8 cellular contexts compared by ENCODE assay signal in the genomic region with DNA sequence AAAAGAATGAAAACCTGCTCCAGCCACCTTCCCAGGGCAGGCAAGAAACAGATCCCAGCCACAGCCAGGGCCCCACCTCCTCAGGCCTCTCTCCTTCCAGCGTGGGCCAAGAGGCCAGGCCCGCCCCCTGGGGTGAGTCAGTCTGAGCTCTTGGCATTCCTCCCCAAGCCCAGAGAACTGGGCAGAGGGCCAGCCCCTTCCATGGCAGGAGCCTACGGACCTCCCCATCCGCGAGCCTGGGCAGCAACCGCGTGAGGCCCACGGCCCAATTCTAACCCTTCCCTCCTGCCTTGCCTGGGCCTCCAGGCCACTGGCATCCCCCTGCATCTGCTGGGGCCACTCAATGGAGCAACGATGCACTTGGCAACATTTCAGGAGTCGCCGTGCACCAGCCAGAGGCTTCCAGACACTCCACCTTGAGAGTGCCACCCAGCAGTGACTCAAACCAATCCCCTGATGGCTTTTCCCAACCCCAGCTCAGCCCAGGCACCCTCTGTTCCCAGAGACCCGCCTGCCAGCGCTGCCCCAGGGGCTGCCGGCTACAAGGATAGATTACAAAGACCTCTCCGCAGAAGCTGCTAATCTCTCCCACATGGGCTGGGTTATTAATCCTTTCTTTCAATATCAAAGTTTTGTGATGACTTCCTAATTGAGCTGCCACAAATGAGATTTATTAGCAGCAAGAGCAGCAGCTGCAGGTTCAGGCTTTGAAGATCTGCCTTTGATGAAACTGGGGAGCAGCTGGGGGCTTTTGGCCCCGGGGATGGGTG.
DNase-seq lines count a peak whose midpoint lies in the region; ATAC-seq and TF ChIP-seq lines count a peak whose summit lies in the region.

No MANE protein-coding gene starts in this region.

- peaks cover 14% of the 10 kb centered on the region; the same call in 1 of the 2 replicates for H3F3A ChIP-seq in SU-DHL-6 (ENCODE audit: insufficient read depth)

- H3K4me3 ChIP-seq in SU-DHL-6 (ENCODE audit: insufficient read depth, low read length, poor library complexity, severe bottlenecking): no peak overlapping the region
- no peak overlapping the region for H3K4me3 ChIP-seq in mucosa of descending colon
- no peak overlapping the region for H3K4me3 ChIP-seq in urinary bladder (ENCODE audit: low read depth, low read length)

- TF ChIP-seq CTCF in SU-DHL-6 (IDR thresholded peaks at IDR 0.05; ENCODE audit: insufficient read depth, low read length, poor library complexity, severe bottlenecking) (no peak), mucosa of descending colon (IDR thresholded peaks at IDR 0.05) (no peak)

- 12% methylated on average over 16 of the region's 16 CpGs for WGBS in urinary bladder

- H4K20me1 ChIP-seq in SU-DHL-6 (ENCODE audit: low read depth, low read length): no peaks in the 10 kb centered on the region

- H3K27ac ChIP-seq in SU-DHL-6 (ENCODE audit: low read depth, low read length) (peak overlapping the region; percentile 58), urinary bladder (ENCODE audit: low read depth) (peak overlapping the region; percentile 76)

- H3K9ac ChIP-seq in SU-DHL-6 (ENCODE audit: low read length): no peak overlapping the region

- no peak overlapping the region for H3K4me2 ChIP-seq in SU-DHL-6 (ENCODE audit: low read depth, low read length, poor library complexity, severe bottlenecking)

- no peaks in the 10 kb centered on the region for H3K79me2 ChIP-seq in SU-DHL-6 (ENCODE audit: insufficient read depth, low read length)

- no peak overlapping the region for H2AFZ ChIP-seq in SU-DHL-6 (ENCODE audit: low read depth, low read length, severe bottlenecking)

- ATAC-seq in esophagus mucosa (peak; percentile 89), mucosa of descending colon (peak; percentile 95)

- no peaks in the 10 kb centered on the region for H3K27me3 ChIP-seq in SU-DHL-6 (ENCODE audit: low read length)

- H3K9me2 ChIP-seq in SU-DHL-6 (replicated peaks; ENCODE audit: insufficient read depth, low read length): no peaks in the 10 kb centered on the region

- intact Hi-C loops in mucosa of descending colon (cut with DNase I, micrococcal nuclease): no loop called here

- DNase-seq in AG20443 (ENCODE audit: low spot score) (peak; percentile 97), HT1080 (ENCODE audit: low read depth) (peak; percentile 96), mucosa of descending colon (peak; percentile 89 to 93 (median 92))
- DNase-seq in activated CD4-positive, alpha-beta T cell treated with anti-CD3 and anti-CD28 coated beads, Interleukin-2, amount 50 U/mL, for 48 hours: no peak
- no peak for DNase-seq in stimulated activated CD4-positive, alpha-beta T cell treated with anti-CD3 and anti-CD28 coated beads, Interleukin-1b, Interleukin-23, amount 100 ng/mL, for 48 hours

- H3K36me3 ChIP-seq in SU-DHL-6 (ENCODE audit: low read length): peaks cover 17% of the 10 kb centered on the region
- H3K36me3 ChIP-seq in mucosa of descending colon (ENCODE audit: low read depth): no peaks in the 10 kb centered on the region
- no peaks in the 10 kb centered on the region for H3K36me3 ChIP-seq in urinary bladder (ENCODE audit: insufficient read depth)

- H3K9me3 ChIP-seq in SU-DHL-6 (ENCODE audit: insufficient read depth, low read length) (no peaks in the 10 kb centered on the region), mucosa of descending colon (no peaks in the 10 kb centered on the region)

- H3K4me1 ChIP-seq in mucosa of descending colon (ENCODE audit: low read depth) (peaks cover 14% of the 10 kb centered on the region), urinary bladder (ENCODE audit: insufficient read depth) (no peaks in the 10 kb centered on the region)

Comparison
In these comparisons a context has a peak if more than half of its experiments do, and no peak if none do; other contexts are left out.
1. DNase-seq: peak in AG20443 (single experiment), HT1080 (single experiment) and mucosa of descending colon (3 of 3); none in activated CD4-positive, alpha-beta T cell treated with anti-CD3 and anti-CD28 coated beads, Interleukin-2, amount 50 U/mL, for 48 hours (0 of 2) and stimulated activated CD4-positive, alpha-beta T cell treated with anti-CD3 and anti-CD28 coated beads, Interleukin-1b, Interleukin-23, amount 100 ng/mL, for 48 hours (single experiment).